ENCODE assay signal across 13 cellular contexts in the genomic region with DNA sequence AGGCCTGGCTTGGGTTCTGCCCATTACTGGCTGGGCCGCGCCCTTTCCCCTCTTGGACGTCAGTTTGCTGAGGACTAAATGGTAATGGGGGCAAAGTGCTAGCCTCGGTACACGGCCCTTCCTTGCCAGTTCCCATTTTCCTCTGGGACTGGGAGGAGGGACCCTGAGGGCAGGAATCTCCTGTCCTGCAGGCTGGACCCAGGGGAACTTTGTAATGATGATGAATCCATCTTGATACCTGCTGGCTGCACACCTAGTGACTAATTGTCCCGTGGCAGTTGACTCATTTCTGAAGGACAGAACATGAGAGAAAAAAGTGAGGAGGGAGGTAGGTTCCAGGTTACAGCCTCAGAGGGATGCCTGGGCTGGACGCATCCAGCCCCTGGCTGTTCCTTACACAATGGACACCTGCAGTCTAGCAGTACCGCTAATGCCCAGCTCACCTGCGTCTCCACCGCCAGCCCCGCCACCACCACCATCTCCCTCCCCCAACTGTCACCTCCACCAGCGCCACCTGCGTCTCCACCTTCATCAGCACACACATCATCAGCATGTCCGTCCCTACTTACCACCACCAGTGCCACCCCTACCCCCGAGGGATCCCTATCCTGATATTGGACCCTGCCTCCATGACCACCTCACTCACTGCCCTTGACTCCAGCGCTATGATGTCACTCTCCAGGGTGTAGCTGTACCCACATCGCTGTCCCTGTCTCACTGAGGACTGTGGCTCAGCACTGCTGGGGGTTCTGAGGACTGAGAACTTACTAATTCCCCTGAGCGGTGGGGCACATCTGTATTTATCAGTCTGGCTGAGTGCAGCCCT. TPM values are rescaled to one million over a fixed set of nuclear protein-coding genes. Genes with fewer than 3 reads are reported as not detected.
DNase-seq lines count a peak whose midpoint lies in the region; ATAC-seq and TF ChIP-seq lines count a peak whose summit lies in the region.
"Had no signal": no experiment of that assay in that cellular context is flagged by ENCODE, and none has a peak within 500 bp of the region (broad histone marks: within the 10 kb centered on the region; RNA-seq: fewer than 3 reads in every experiment).

No MANE protein-coding gene starts in this region.

- no peak overlapping the region for H4K8ac ChIP-seq in neuronal stem cell (ENCODE audit: low read depth, low read length)

- intact Hi-C loops in body of pancreas (cut with DNase I), result no loop called here

- H3K4me2 ChIP-seq in neuronal stem cell (ENCODE audit: insufficient read depth, low read length, poor library complexity, severe bottlenecking), result no peak overlapping the region

- no peak overlapping the region for H3K27ac ChIP-seq in body of pancreas
- H3K27ac ChIP-seq in neuronal stem cell (replicated peaks; ENCODE audit: low read length), result no peak overlapping the region
- H3K27ac ChIP-seq: cardiac muscle cell, right atrium auricular region, thyroid gland had no signal

- H4K91ac ChIP-seq in neuronal stem cell (ENCODE audit: low read depth, low read length, poor library complexity), result peak overlapping the region; percentile 34

- no peak overlapping the region for H2BK120ac ChIP-seq in neuronal stem cell (ENCODE audit: low read depth, low read length)

- TF ChIP-seq POLR2A in body of pancreas (IDR thresholded peaks at IDR 0.05), result no peak

- TF ChIP-seq CTCF in body of pancreas (IDR thresholded peaks at IDR 0.05), result no peak

- no peaks in the 10 kb centered on the region for H3K27me3 ChIP-seq in body of pancreas
- H3K27me3 ChIP-seq in neuronal stem cell (ENCODE audit: control insufficient read depth in 3 of 3, insufficient read depth in 3 of 3, low read depth in 1 of 3, low read length in 3 of 3), result peaks cover 0 to 30% (median 0%) of the 10 kb centered on the region in 3 experiments
- H3K27me3 ChIP-seq: cardiac muscle cell, right atrium auricular region, thyroid gland had no signal

- no peaks in the 10 kb centered on the region for H3K4me1 ChIP-seq in body of pancreas
- peaks cover 5 to 7% of the 10 kb centered on the region in 2 donors for H3K4me1 ChIP-seq in neuronal stem cell (ENCODE audit: control insufficient read depth in 2 of 2, insufficient read depth in 1 of 2, low read depth in 1 of 2, low read length in 2 of 2)
- H3K4me1 ChIP-seq: thyroid gland had no signal

- peak overlapping the region; percentile 72 for H2BK5ac ChIP-seq in neuronal stem cell (ENCODE audit: low read length)

- no peak for DNase-seq in activated CD4-positive, CD25-positive, alpha-beta regulatory T cell treated with anti-CD3 and anti-CD28 coated beads, Interleukin-2, amount 50 U/mL, for 72 hours
- DNase-seq in HPDE6-E6E7 (ENCODE audit: extremely low spot score) (peak; percentile 93), body of pancreas (no peak), neuronal stem cell (ENCODE audit: low spot score) (no peak), HuH-7.5 (ENCODE audit: low spot score) (no peak), NCI-H510A treated with DMSO at 0.1 percent for 48 hours (lab: John Stamatoyannopoulos, UW) (no peak), GF-D8 (lab: John Stamatoyannopoulos, UW) (no peak)
- DNase-seq: erythroblast, NCI-H187 treated with DMSO at 0.1 percent for 48 hours, thyroid gland had no signal

- no peak overlapping the region for H3K9ac ChIP-seq in neuronal stem cell (ENCODE audit: low read depth, low read length, poor library complexity)

- peak overlapping the region; percentile 20 for H3K23ac ChIP-seq in neuronal stem cell (ENCODE audit: low read depth, low read length, poor library complexity)

- no peaks in the 10 kb centered on the region for H3K36me3 ChIP-seq in body of pancreas (replicated peaks in 1 of 2; ENCODE audit: insufficient read depth in 1 of 2, low read depth in 2 of 2)
- no peaks in the 10 kb centered on the region for H3K36me3 ChIP-seq in neuronal stem cell (replicated peaks in 1 of 2; ENCODE audit: control insufficient read depth in 2 of 2, insufficient read depth in 2 of 2, low read length in 2 of 2)
- H3K36me3 ChIP-seq: cardiac muscle cell, right atrium auricular region, thyroid gland had no signal

- H3K18ac ChIP-seq in neuronal stem cell (ENCODE audit: low read length), result peak overlapping the region; percentile 38

- H3K9me3 ChIP-seq in body of pancreas (no peaks in the 10 kb centered on the region), neuronal stem cell (replicated peaks in 1 of 2; ENCODE audit: control insufficient read depth in 2 of 2, insufficient read depth in 1 of 2, low read depth in 1 of 2, low read length in 2 of 2) (no peaks in the 10 kb centered on the region)
- H3K9me3 ChIP-seq: right atrium auricular region, thyroid gland had no signal

- H3K4me3 ChIP-seq in body of pancreas (no peak overlapping the region), neuronal stem cell (ENCODE audit: low read length in 2 of 2) (peak overlapping the region in 1 of 2 donors; percentile 14)
- H3K4me3 ChIP-seq: cardiac muscle cell, right atrium auricular region, thyroid gland had no signal

- H2AK5ac ChIP-seq in neuronal stem cell (ENCODE audit: low read depth, low read length), result peak overlapping the region; percentile 30

- no peak overlapping the region for H2AFZ ChIP-seq in neuronal stem cell (ENCODE audit: low read length)

- peak overlapping the region; percentile 57 for H3K14ac ChIP-seq in neuronal stem cell (ENCODE audit: low read length)

- peak; percentile 74 to 82 for ATAC-seq in activated CD4-positive, CD25-positive, alpha-beta regulatory T cell treated with anti-CD3 and anti-CD28 coated beads, Interleukin-2, amount 50 U/mL, for 24 hours
- peak; percentile 27 for ATAC-seq in body of pancreas

- peaks cover 2% of the 10 kb centered on the region for H3K79me1 ChIP-seq in neuronal stem cell (ENCODE audit: low read depth, low read length)

- WGBS in body of pancreas, 2 donors, result 40 to 56% methylated on average over 14 to 18 of the region's 18 CpGs
- no CpG with 5 or more reads among the region's 18 CpGs for WGBS in neuronal stem cell (ENCODE audit: extremely low coverage in 2 of 2, insufficient read length in 2 of 2, insufficient replicate concordance in 1 of 2), 2 donors

- H2BK12ac ChIP-seq in neuronal stem cell (ENCODE audit: low read length), result no peak overlapping the region

- no peak overlapping the region for H3K4ac ChIP-seq in neuronal stem cell (ENCODE audit: low read length)

- no peak overlapping the region for H2BK15ac ChIP-seq in neuronal stem cell (ENCODE audit: low read length)

RNA-seq across cellular contexts. Expression of a gene that starts 4.3 kb away (rescaled TPM):
- total RNA-seq in body of pancreas, result 1 to 10 TPM in 1 of 2 donors, not detected in 1; 1.3 TPM
- 0.01 TPM for polyA plus RNA-seq in neuronal stem cell (2013, experiment 1 of 2)
- polyA plus RNA-seq in neuronal stem cell (2013, experiment 2 of 2), result 0.01 TPM

RNA-seq across cellular contexts. Expression of a gene that starts 16.3 kb away (rescaled TPM):
- total RNA-seq in body of pancreas, result 10 to 100 TPM; 10.9 to 38.6 TPM
- polyA plus RNA-seq in neuronal stem cell (2013, experiment 1 of 2), result 77.9 TPM
- polyA plus RNA-seq in neuronal stem cell (2013, experiment 2 of 2), result 78.0 TPM

RNA-seq across cellular contexts. Expression of a gene that starts 56.5 kb away (rescaled TPM):
- total RNA-seq in body of pancreas, result 1 to 10 TPM in 1 of 2 donors, under 1 TPM in 1; 0.26 to 1.3 TPM
- 2.5 TPM for polyA plus RNA-seq in neuronal stem cell (2013, experiment 1 of 2)
- 2.3 TPM for polyA plus RNA-seq in neuronal stem cell (2013, experiment 2 of 2)
